Comparison of ENCODE assay signal across 20 cellular contexts in genomic region chr11:12591706-12592105, GRCh38.
A peak's percentile ranks its signal among the peaks of the same experiment; 100 is the strongest.
DNase-seq lines count a peak whose midpoint lies in the region; ATAC-seq and TF ChIP-seq lines count a peak whose summit lies in the region.
"Had no signal": no experiment of that assay in that cellular context is flagged by ENCODE, and none has a peak within 500 bp of the region (broad histone marks: within the 10 kb centered on the region; RNA-seq: fewer than 3 reads in every experiment).

No MANE protein-coding gene starts in this region.

- H3K9me3 ChIP-seq in heart left ventricle: peaks cover 0 to 6% (median 0%) of the 10 kb centered on the region in 12 donors
- H3K9me3 ChIP-seq in tibial nerve: no peaks in the 10 kb centered on the region
- no peaks in the 10 kb centered on the region for H3K9me3 ChIP-seq in ascending aorta
- H3K9me3 ChIP-seq: A549, BLaER1, HAP-1 had no signal

- H3K27me3 Mint-ChIP-seq in neural crest cell (ENCODE audit: low read depth): no peaks in the 10 kb centered on the region

- DNase-seq in Right ventricle myocardium inferior (ENCODE audit: missing footprints) (no peak), cardiac septum (ENCODE audit: low spot score) (no peak), heart left ventricle (no peak), neural crest cell (ENCODE audit: low read depth, low spot score) (no peak), tibial nerve (ENCODE audit: low spot score in 2 of 2) (no peak), mucosa of gallbladder (ENCODE audit: low spot score) (no peak), ascending aorta (ENCODE audit: low spot score in 2 of 2) (no peak), cerebellar cortex (ENCODE audit: low spot score) (no peak)
- DNase-seq: AML-193; CD4-positive, alpha-beta memory T cell; DMS153; DMS79; GDM1; GM23248 had no signal

- WGBS in heart left ventricle, 4 donors: 46 to 58% (median 52%) methylated on average over 4 of the region's 4 CpGs
- WGBS in tibial nerve, 2 donors: 50 to 65% methylated on average over 4 of the region's 4 CpGs

- no peak overlapping the region for H3K4me3 Mint-ChIP-seq in neural crest cell
- H3K4me3 Mint-ChIP-seq: CD14-positive monocyte; CD4-positive, alpha-beta memory T cell had no signal

- peaks cover 0 to 4% (median 0%) of the 10 kb centered on the region in 12 donors for H3K4me1 ChIP-seq in heart left ventricle
- peaks cover 0 to 15% (median 4%) of the 10 kb centered on the region in 4 donors for H3K4me1 ChIP-seq in tibial nerve
- H3K4me1 ChIP-seq in ascending aorta: no peaks in the 10 kb centered on the region
- H3K4me1 ChIP-seq: BLaER1, HAP-1 had no signal

- TF ChIP-seq CTCF in heart left ventricle (IDR thresholded peaks at IDR 0.05): no peak
- TF ChIP-seq CTCF in neural crest cell (conservative IDR thresholded peaks at IDR 0.05): no peak
- no peak for TF ChIP-seq CTCF in tibial nerve (IDR thresholded peaks at IDR 0.05)
- no peak for TF ChIP-seq CTCF in ascending aorta (IDR thresholded peaks at IDR 0.05)

- H3K36me3 ChIP-seq in heart left ventricle (no peaks in the 10 kb centered on the region), tibial nerve (no peaks in the 10 kb centered on the region), ascending aorta (no peaks in the 10 kb centered on the region)
- H3K36me3 ChIP-seq: BLaER1, HAP-1 had no signal

- H3K27me3 ChIP-seq in heart left ventricle (no peaks in the 10 kb centered on the region), tibial nerve (no peaks in the 10 kb centered on the region), ascending aorta (no peaks in the 10 kb centered on the region)
- H3K27me3 ChIP-seq: BLaER1 had no signal

- peaks cover 1% of the 10 kb centered on the region for H3K9me3 Mint-ChIP-seq in neural crest cell

- H3K4me3 ChIP-seq in heart left ventricle (no peak overlapping the region), tibial nerve (no peak overlapping the region), ascending aorta (no peak overlapping the region)
- H3K4me3 ChIP-seq: A549, BLaER1, GM23248, HAP-1 had no signal

- TF ChIP-seq POLR2A in heart left ventricle (IDR thresholded peaks at IDR 0.05) (no peak), tibial nerve (IDR thresholded peaks at IDR 0.05) (no peak)

- no peaks in the 10 kb centered on the region for H3K36me3 Mint-ChIP-seq in neural crest cell (ENCODE audit: low read depth)
- H3K36me3 Mint-ChIP-seq: CD14-positive monocyte; CD4-positive, alpha-beta memory T cell had no signal

- H3K27ac ChIP-seq in heart left ventricle (no peak overlapping the region), tibial nerve (peak overlapping the region; percentile 59 to 93 (median 80)), ascending aorta (no peak overlapping the region)
- H3K27ac ChIP-seq: 22Rv1, A549, BLaER1, GM23248 had no signal

- H3K27ac Mint-ChIP-seq in neural crest cell (ENCODE audit: unreplicated experiment): peak overlapping the region; percentile 54
- H3K27ac Mint-ChIP-seq: CD14-positive monocyte; CD4-positive, alpha-beta memory T cell had no signal

- ATAC-seq in Right ventricle myocardium inferior (peak; percentile 54), heart left ventricle (peak in 3 of 4 donors; percentile 31 to 69 (median 66))
- ATAC-seq: A549, HepG2 had no signal

- TF ChIP-seq EP300 in tibial nerve (IDR thresholded peaks at IDR 0.05): no peak

- intact Hi-C loops in Right ventricle myocardium inferior (cut with DNase I): no loop called here
- intact Hi-C loops in cardiac septum (cut with DNase I): no loop called here
- intact Hi-C loops in heart left ventricle (cut with DNase I): no loop called here
- intact Hi-C loops in ascending aorta (cut with DNase I): no loop called here

- peaks cover 23% of the 10 kb centered on the region for H3K4me1 Mint-ChIP-seq in neural crest cell
- H3K4me1 Mint-ChIP-seq: CD14-positive monocyte had no signal

Comparison
In these comparisons a context has a peak if more than half of its experiments do, and no peak if none do; other contexts are left out.
1. H3K27ac ChIP-seq: peak in tibial nerve (4 of 4); none in heart left ventricle (0 of 12) and ascending aorta (0 of 2).